ENCODE assay signal across 13 cellular contexts in the genomic region with DNA sequence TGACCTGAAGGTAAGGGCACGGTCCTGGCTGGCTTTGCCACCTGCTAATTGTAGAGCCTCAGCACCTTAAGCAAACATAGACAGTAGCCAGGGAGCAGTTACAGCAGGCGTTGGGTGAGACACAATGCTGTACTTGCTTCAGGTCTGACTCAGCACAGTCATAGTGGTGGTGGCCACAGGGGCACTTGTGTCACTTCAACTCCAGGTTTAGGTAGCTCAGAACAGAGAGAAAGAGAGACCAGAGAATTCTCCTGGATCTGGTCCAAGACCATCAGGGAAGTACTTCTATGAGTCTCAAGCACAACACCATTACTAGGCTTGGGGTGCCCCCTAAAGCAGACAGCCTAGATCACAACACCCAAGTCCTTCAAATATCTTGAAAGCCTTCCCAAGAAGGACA.
A peak's percentile ranks its signal among the peaks of the same experiment; 100 is the strongest.
DNase-seq lines count a peak whose midpoint lies in the region; ATAC-seq lines count a peak whose summit lies in the region.
"Had no signal": no experiment of that assay in that cellular context is flagged by ENCODE, and none has a peak within 500 bp of the region (broad histone marks: within the 10 kb centered on the region; RNA-seq: fewer than 3 reads in every experiment).

No MANE protein-coding gene starts in this region.

- intact Hi-C loops in Right ventricle myocardium inferior (cut with DNase I) (no loop called here), left cardiac atrium (cut with DNase I) (no loop called here)

- peak; percentile 40 for DNase-seq in Right ventricle myocardium inferior (ENCODE audit: missing footprints)
- no peak for DNase-seq in left cardiac atrium
- peak; percentile 39 for DNase-seq in NCI-H510A (lab: John Stamatoyannopoulos, UW)
- no peak for DNase-seq in stimulated activated naive CD4-positive, alpha-beta T cell treated with Interleukin-2 at 50 U/mL for 16 hours (lab: John Stamatoyannopoulos, UW)
- no peak for DNase-seq in NCI-H2196 treated with DMSO at 0.1 percent for 48 hours (lab: John Stamatoyannopoulos, UW; ENCODE audit: unreplicated experiment)
- no peak for DNase-seq in COLO829 (ENCODE audit: low spot score)
- DNase-seq: activated CD4-positive, alpha-beta T cell treated with anti-CD3 and anti-CD28 coated beads for 1 hour; KBM-7; naive thymus-derived CD8-positive, alpha-beta T cell; stimulated activated naive CD8-positive, alpha-beta T cell treated with anti-CD3 and anti-CD28 coated beads, Interleukin-15, amount 100 ng/mL, for 72 hours had no signal

- ATAC-seq in Right ventricle myocardium inferior (no peak), left cardiac atrium (no peak), HG02852 (IDR thresholded peaks at IDR 0.05; ENCODE audit: unreplicated experiment) (peak; percentile 79), GM21576 (IDR thresholded peaks at IDR 0.05; ENCODE audit: unreplicated experiment) (no peak)
- ATAC-seq: naive thymus-derived CD8-positive, alpha-beta T cell; Panc1; stimulated activated naive CD8-positive, alpha-beta T cell treated with anti-CD3 and anti-CD28 coated beads, Interleukin-15, amount 100 ng/mL, for 72 hours had no signal

Comparison
In these comparisons a context has a peak if more than half of its experiments do, and no peak if none do; other contexts are left out.
1. DNase-seq: peak in Right ventricle myocardium inferior (single experiment) and NCI-H510A (single experiment); none in left cardiac atrium (single experiment), stimulated activated naive CD4-positive, alpha-beta T cell treated with Interleukin-2 at 50 U/mL for 16 hours (single experiment), NCI-H2196 treated with DMSO at 0.1 percent for 48 hours (single experiment) and COLO829 (single experiment).